Comparison of ENCODE assay signal across 8 cellular contexts in the genomic region with DNA sequence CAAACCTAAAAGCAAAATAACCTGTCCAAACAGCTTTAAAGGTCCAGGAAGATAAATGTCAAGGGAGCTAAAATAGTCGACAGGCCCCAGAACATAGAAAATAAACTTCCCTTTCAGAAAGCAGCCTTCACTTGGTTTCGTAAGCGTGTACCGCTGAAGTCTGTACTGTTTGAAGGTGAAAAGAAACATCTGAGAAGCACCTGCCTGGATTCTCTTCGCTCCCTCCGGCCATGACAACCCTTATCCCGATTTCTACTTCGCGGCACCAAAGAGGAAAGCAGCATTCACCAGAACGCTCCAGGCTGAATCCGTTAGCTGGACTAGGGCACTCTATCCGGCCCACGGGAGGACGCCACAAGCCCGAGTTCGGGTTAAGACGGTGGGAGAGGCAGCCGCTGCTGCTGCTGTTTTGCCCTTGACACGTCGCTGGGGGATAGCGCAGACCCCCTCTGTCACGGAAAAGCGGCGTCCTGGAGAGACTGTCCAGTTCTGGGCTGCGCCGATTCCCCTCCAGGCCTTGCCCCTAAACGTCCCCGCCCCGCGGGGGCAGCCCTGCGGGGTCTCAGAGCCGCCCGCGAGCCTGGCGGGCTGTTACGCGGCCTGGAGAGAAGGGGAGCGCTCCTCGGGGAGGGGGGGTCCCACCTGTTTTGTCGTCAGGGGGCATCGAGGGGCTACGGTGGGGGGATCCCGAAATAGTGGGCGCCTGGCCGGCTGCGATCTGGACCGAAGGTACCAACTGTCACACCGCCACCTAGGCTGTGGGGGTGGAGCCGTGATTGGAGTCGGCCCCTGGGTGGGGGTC. TPM values are rescaled to one million over a fixed set of nuclear protein-coding genes. Genes with fewer than 3 reads are reported as not detected.
A peak's percentile ranks its signal among the peaks of the same experiment; 100 is the strongest.
DNase-seq lines count a peak whose midpoint lies in the region; ATAC-seq and TF ChIP-seq lines count a peak whose summit lies in the region.

No MANE protein-coding gene starts in this region.

- peaks cover 50% of the 10 kb centered on the region for H3F3A ChIP-seq in MM.1S (ENCODE audit: insufficient read depth, low read length)

- H3K9me2 ChIP-seq in MM.1S (replicated peaks; ENCODE audit: insufficient read depth, low read length), result no peaks in the 10 kb centered on the region

- H2AFZ ChIP-seq in MM.1S (ENCODE audit: low read length), result peak overlapping the region; percentile 84

- H3K27me3 ChIP-seq in MM.1S (replicated peaks; ENCODE audit: insufficient read depth, low read length), result no peaks in the 10 kb centered on the region

- peak overlapping the region; percentile 99 for H3K27ac ChIP-seq in MM.1S (ENCODE audit: low read length)
- H3K27ac ChIP-seq in temporal lobe (ENCODE audit: low read depth, low read length), result peak overlapping the region; percentile 99

- H4K20me1 ChIP-seq in MM.1S (ENCODE audit: insufficient read depth, low read length), result no peaks in the 10 kb centered on the region

- peaks cover 17% of the 10 kb centered on the region for H3K4me1 ChIP-seq in MM.1S (ENCODE audit: low read length)

- peak overlapping the region; percentile 86 for H3K4me2 ChIP-seq in MM.1S (ENCODE audit: low read depth, low read length)

- DNase-seq in ELF-1 (ENCODE audit: low read depth, low spot score), result peak; percentile 54
- peak; percentile 47 for DNase-seq in MM.1S
- DNase-seq in activated T-cell treated with anti-CD3 and anti-CD28 coated beads for 4 hours, result peak; percentile 14
- DNase-seq in epithelial cell of esophagus (ENCODE audit: low read depth), result peak; percentile 54
- peak; percentile 72 for DNase-seq in midbrain (lab: John Stamatoyannopoulos, UW)
- DNase-seq in COLO829 (ENCODE audit: low spot score), result no peak

- no peak for TF ChIP-seq CTCF in MM.1S (IDR thresholded peaks at IDR 0.05; ENCODE audit: low read length)
- TF ChIP-seq CTCF in epithelial cell of esophagus (IDR thresholded peaks at IDR 0.05; ENCODE audit: insufficient read depth, low read depth, low read length, missing control alignments), result no peak

- no peak for ATAC-seq in HG03280 (IDR thresholded peaks at IDR 0.05; ENCODE audit: unreplicated experiment)

- H3K4me3 ChIP-seq in MM.1S (ENCODE audit: low read length) (peak overlapping the region; percentile 96), epithelial cell of esophagus (ENCODE audit: low read length) (peak overlapping the region; percentile 84)

- H3K79me2 ChIP-seq in MM.1S (ENCODE audit: low read length), result peaks cover 50% of the 10 kb centered on the region

- no peaks in the 10 kb centered on the region for H3K36me3 ChIP-seq in MM.1S (replicated peaks; ENCODE audit: insufficient read depth, low read length)

- H3K9me3 ChIP-seq in MM.1S (replicated peaks; ENCODE audit: insufficient read depth, low read length), result no peaks in the 10 kb centered on the region

- peak overlapping the region; percentile 96 for H3K9ac ChIP-seq in MM.1S (ENCODE audit: low read length)

RNA-seq across cellular contexts. Expression of a gene that starts 1.1 kb away (rescaled TPM):
- 26.6 TPM for total RNA-seq in temporal lobe
